In genomic region chr20:25062841-25063240, GRCh38 we compare ENCODE assay signal across 30 cellular contexts. TPM values are rescaled to one million over a fixed set of nuclear protein-coding genes. Genes with fewer than 3 reads are reported as not detected.
"Had no signal": no experiment of that assay in that cellular context is flagged by ENCODE, and none has a peak within 500 bp of the region (broad histone marks: within the 10 kb centered on the region; RNA-seq: fewer than 3 reads in every experiment).

No MANE protein-coding gene starts in this region.

- H3K36me3 Mint-ChIP-seq: mesothelial cell of epicardium; naive thymus-derived CD4-positive, alpha-beta T cell; stimulated activated effector memory CD8-positive, alpha-beta T cell treated with anti-CD3 and anti-CD28 coated beads, Interleukin-12 subunit alpha, Interleukin-12 subunit beta, amount 100 ng/mL, for 72 hours had no signal

- H2AFZ ChIP-seq: hepatocyte had no signal

- H3K9me3 Mint-ChIP-seq: mesothelial cell of epicardium; naive thymus-derived CD4-positive, alpha-beta T cell; nephron progenitor cell; stimulated activated effector memory CD8-positive, alpha-beta T cell treated with anti-CD3 and anti-CD28 coated beads, Interleukin-12 subunit alpha, Interleukin-12 subunit beta, amount 100 ng/mL, for 72 hours; stimulated activated naive CD8-positive, alpha-beta T cell treated with anti-CD3 and anti-CD28 coated beads, Interleukin-15, Interleukin-2, amounts not matched to agents 100 ng/mL and 50 ng/mL, for 24 hours had no signal

- H3K4me3 Mint-ChIP-seq: mesothelial cell of epicardium; naive thymus-derived CD4-positive, alpha-beta T cell; nephron progenitor cell; stimulated activated effector memory CD8-positive, alpha-beta T cell treated with anti-CD3 and anti-CD28 coated beads, Interleukin-12 subunit alpha, Interleukin-12 subunit beta, amount 100 ng/mL, for 72 hours; stimulated activated naive CD8-positive, alpha-beta T cell treated with anti-CD3 and anti-CD28 coated beads, Interleukin-15, Interleukin-2, amounts not matched to agents 100 ng/mL and 50 ng/mL, for 24 hours had no signal

- H3K27me3 ChIP-seq: gastroesophageal sphincter, heart left ventricle, ovary, right lobe of liver, tibial nerve, upper lobe of left lung had no signal

- H3K79me2 ChIP-seq: hepatocyte had no signal

- DNase-seq: cerebellar nuclear complex; cortex of kidney; effector CD4-positive, alpha-beta T cell; foreskin fibroblast; mesenchymal stem cell; naive thymus-derived CD4-positive, alpha-beta T cell; nephron progenitor cell; nucleus accumbens; stimulated activated CD4-positive, alpha-beta T cell treated with anti-CD3 and anti-CD28 coated beads, Interleukin-2, amount 100 ng/mL, for 24 hours; stimulated activated CD4-positive, alpha-beta T cell treated with anti-CD3 and anti-CD28 coated beads, Interleukin-4, amount 100 ng/mL, for 24 hours; upper lobe of left lung had no signal

- H3K36me3 ChIP-seq: gastroesophageal sphincter, heart left ventricle, ovary, right lobe of liver, thoracic aorta, tibial nerve, upper lobe of left lung had no signal

- ATAC-seq: esophagus mucosa; gastroesophageal sphincter; heart left ventricle; left lobe of liver; mucosa of descending colon; naive thymus-derived CD4-positive, alpha-beta T cell; right lobe of liver; stimulated activated effector memory CD8-positive, alpha-beta T cell treated with anti-CD3 and anti-CD28 coated beads, Interleukin-12 subunit alpha, Interleukin-12 subunit beta, amount 100 ng/mL, for 72 hours had no signal

- H3K4me3 ChIP-seq: dorsolateral prefrontal cortex, gastroesophageal sphincter, heart left ventricle, hepatocyte, mucosa of descending colon, ovary, right lobe of liver, smooth muscle cell, thoracic aorta, tibial nerve, upper lobe of left lung had no signal

- H3K27ac Mint-ChIP-seq: mesothelial cell of epicardium; nephron progenitor cell; progenitor cell of endocrine pancreas; stimulated activated effector memory CD8-positive, alpha-beta T cell treated with anti-CD3 and anti-CD28 coated beads, Interleukin-12 subunit alpha, Interleukin-12 subunit beta, amount 100 ng/mL, for 72 hours; stimulated activated naive CD8-positive, alpha-beta T cell treated with anti-CD3 and anti-CD28 coated beads, Interleukin-15, Interleukin-2, amounts not matched to agents 100 ng/mL and 50 ng/mL, for 24 hours had no signal

- H3K4me2 ChIP-seq: hepatocyte, smooth muscle cell had no signal

- H3K9me3 ChIP-seq: gastroesophageal sphincter, heart left ventricle, mucosa of descending colon, ovary, right lobe of liver, thoracic aorta, tibial nerve, upper lobe of left lung had no signal

- H3K27me3 Mint-ChIP-seq: stimulated activated naive CD8-positive, alpha-beta T cell treated with anti-CD3 and anti-CD28 coated beads, Interleukin-15, Interleukin-2, amounts not matched to agents 100 ng/mL and 50 ng/mL, for 24 hours had no signal

- H3K27ac ChIP-seq: epithelial cell of prostate, gastroesophageal sphincter, heart left ventricle, hepatocyte, ovary, right lobe of liver, thoracic aorta, tibial nerve, upper lobe of left lung had no signal

RNA-seq across cellular contexts. Expression of gene VSX1, which starts 19.1 kb away (rescaled TPM):
- total RNA-seq: esophagus mucosa; gastroesophageal sphincter; hepatocyte; lower leg skin; lung microvascular endothelial cell; mesothelial cell of epicardium; naive thymus-derived CD4-positive, alpha-beta T cell; progenitor cell of endocrine pancreas; smooth muscle cell; thoracic aorta; tibial nerve; upper lobe of left lung had no signal
- polyA plus RNA-seq: hepatocyte; naive thymus-derived CD4-positive, alpha-beta T cell; smooth muscle cell had no signal
